In genomic region chr7:139661875-139662274, GRCh38 we compare ENCODE assay signal across 24 cellular contexts.
DNase-seq lines count a peak whose midpoint lies in the region; ATAC-seq, FAIRE-seq and TF ChIP-seq lines count a peak whose summit lies in the region.
"Had no signal": no experiment of that assay in that cellular context is flagged by ENCODE, and none has a peak within 500 bp of the region (broad histone marks: within the 10 kb centered on the region; RNA-seq: fewer than 3 reads in every experiment).

No MANE protein-coding gene starts in this region.

- DNase-seq in HepG2 (ENCODE audit: low spot score) (no peak), right lobe of liver (no peak), progenitor cell of endocrine pancreas (ENCODE audit: low spot score, unreplicated experiment) (no peak), osteoblast (ENCODE audit: insufficient read length, low spot score, missing footprints) (no peak), COR-L47 (lab: John Stamatoyannopoulos, UW) (no peak), GM03348 (ENCODE audit: low spot score) (no peak)
- DNase-seq: 8988T; BE2C; CD4-positive, CD25-positive, alpha-beta regulatory T cell; DMS153; GDM1; GOT3; Kasumi-1; MG63; NCI-H1048; NCI-H1436; NCI-H1930; NCI-H345 had no signal

- ATAC-seq in HepG2 (no peak), right lobe of liver (no peak), GM18907 (IDR thresholded peaks at IDR 0.05; ENCODE audit: unreplicated experiment) (no peak)

- H3K27me3 ChIP-seq in HepG2 (ENCODE audit: control insufficient read depth in 1 of 2, insufficient read depth in 2 of 2, low read length in 2 of 2) (no peaks in the 10 kb centered on the region), right lobe of liver (no peaks in the 10 kb centered on the region), layer of hippocampus (ENCODE audit: control insufficient read depth, insufficient read depth, low read length) (no peaks in the 10 kb centered on the region), osteoblast (ENCODE audit: insufficient read depth, low read length) (no peaks in the 10 kb centered on the region)
- H3K27me3 ChIP-seq: BE2C, MG63 had no signal

- peaks cover 99% of the 10 kb centered on the region for H3K4me1 ChIP-seq in HepG2 (ENCODE audit: insufficient read depth, low read length)
- peaks cover 0 to 80% (median 35%) of the 10 kb centered on the region in 4 donors for H3K4me1 ChIP-seq in right lobe of liver
- H3K4me1 ChIP-seq in osteoblast (ENCODE audit: insufficient read depth, low read length): peaks cover 17% of the 10 kb centered on the region

- H4K20me1 ChIP-seq in HepG2 (ENCODE audit: insufficient read depth, low read length): no peaks in the 10 kb centered on the region
- H4K20me1 ChIP-seq in osteoblast (ENCODE audit: insufficient read depth, low read length): peaks cover 9% of the 10 kb centered on the region

- no peak overlapping the region for H3K4me2 ChIP-seq in HepG2 (ENCODE audit: low read depth, low read length)
- no peak overlapping the region for H3K4me2 ChIP-seq in osteoblast (ENCODE audit: insufficient read depth, low read length)

- H3K27ac ChIP-seq in HepG2 (ENCODE audit: extremely low read length, insufficient read depth, low read length): peak overlapping the region; percentile 84
- peak overlapping the region in 1 of 3 donors; percentile 71 for H3K27ac ChIP-seq in right lobe of liver
- peak overlapping the region; percentile 66 for H3K27ac ChIP-seq in layer of hippocampus (ENCODE audit: low read depth, low read length)
- H3K27ac ChIP-seq in osteoblast (ENCODE audit: low read depth, low read length): no peak overlapping the region
- H3K27ac ChIP-seq: RWPE1 had no signal

- WGBS in HepG2 (ENCODE audit: low lambda C conversion rate): 87% methylated on average over 3 of the region's 3 CpGs
- 77% methylated on average over 3 of the region's 3 CpGs for WGBS in right lobe of liver (ENCODE audit: insufficient coverage, low coverage, low lambda C conversion rate, missing lambda C conversion rate)

- TF ChIP-seq EP300 in HepG2 (IDR thresholded peaks at IDR 0.05; ENCODE audit: low read depth in 2 of 2, low read length in 2 of 2) (no peak), HepG2 (CRISPR knock-in tag; IDR thresholded peaks at IDR 0.05; ENCODE audit: borderline replicate concordance) (no peak)

- in situ Hi-C loops in HepG2 (cut with HindIII; ENCODE audit: extremely low pct_ligation_motif_present, low pct_unique_long_range_greater_than_20kb): no loop called here

- H3K4me3 ChIP-seq in HepG2 (replicated peaks in 1 of 3; ENCODE audit: insufficient read depth in 1 of 3, low read depth in 2 of 3, low read length in 3 of 3): no peak overlapping the region
- no peak overlapping the region for H3K4me3 ChIP-seq in right lobe of liver
- no peak overlapping the region for H3K4me3 ChIP-seq in osteoblast (ENCODE audit: insufficient read depth, low read length)
- H3K4me3 ChIP-seq: MG63 had no signal

- no peaks in the 10 kb centered on the region for H3K9me3 Mint-ChIP-seq in progenitor cell of endocrine pancreas (ENCODE audit: low read depth)
- H3K9me3 Mint-ChIP-seq: IgD-negative memory B cell had no signal

- peak overlapping the region; percentile 57 for H3K27ac Mint-ChIP-seq in progenitor cell of endocrine pancreas
- H3K27ac Mint-ChIP-seq: CD4-positive, CD25-positive, alpha-beta regulatory T cell; IgD-negative memory B cell had no signal

- TF ChIP-seq RAD21 in HepG2 (CRISPR knock-in tag; IDR thresholded peaks at IDR 0.05): no peak

- no peak overlapping the region for H3K9ac ChIP-seq in HepG2 (ENCODE audit: insufficient read depth, low read depth, low read length)

- BruUV-seq in HepG2 (replicated peaks; lab: Mats Ljungman, UMichigan): no TSS peak

- H3K36me3 ChIP-seq in HepG2 (replicated peaks in 1 of 2; ENCODE audit: control insufficient read depth in 1 of 2, insufficient read depth in 2 of 2, low read length in 2 of 2) (peaks cover 1 to 13% of the 10 kb centered on the region in 2 experiments; a peak in 4 of 5 replicates), right lobe of liver (no peaks in the 10 kb centered on the region), osteoblast (ENCODE audit: insufficient read depth, low read length) (peaks cover 3% of the 10 kb centered on the region)
- H3K36me3 ChIP-seq: BE2C, MG63 had no signal

- intact Hi-C loops in HepG2 (cut with micrococcal nuclease; ENCODE audit: unreplicated experiment) (no loop called here), right lobe of liver (cut with DNase I) (no loop called here)

- POLR2A ChIA-PET in HepG2 (lab: Yijun Ruan, JAX): interaction anchor here (0.7 to 3.8 kb wide), 4 partner anchors 8 to 339 kb away, joined by 3 to 15 read pairs (median 4); no protein-coding TSS in a partner anchor

- no peak for FAIRE-seq in HepG2 (lab: Jason Lieb, UNC)
- FAIRE-seq: GM19239, HTR-8/SVneo had no signal

- H3K79me2 ChIP-seq in HepG2 (ENCODE audit: insufficient read depth, low read length) (peaks cover 12% of the 10 kb centered on the region), osteoblast (ENCODE audit: insufficient read depth, low read length) (peaks cover 97% of the 10 kb centered on the region)

- no peak overlapping the region for H3K4me3 Mint-ChIP-seq in progenitor cell of endocrine pancreas (ENCODE audit: low read depth)
- H3K4me3 Mint-ChIP-seq: CD4-positive, CD25-positive, alpha-beta regulatory T cell; IgD-negative memory B cell had no signal

- H3K9me3 ChIP-seq in HepG2 (ENCODE audit: low read length) (no peaks in the 10 kb centered on the region), right lobe of liver (no peaks in the 10 kb centered on the region), osteoblast (ENCODE audit: low read depth, low read length) (no peaks in the 10 kb centered on the region)
- H3K9me3 ChIP-seq: BE2C, MG63 had no signal

- CTCF ChIA-PET in HepG2 (lab: Yijun Ruan, JAX; ENCODE audit: low intra/inter-chr PET ratio, low total read pairs): no interaction called here

- TF ChIP-seq CTCF in HepG2 (CRISPR knock-in tag; IDR thresholded peaks at IDR 0.05): no peak
- TF ChIP-seq CTCF in right lobe of liver (IDR thresholded peaks at IDR 0.05): no peak
- TF ChIP-seq CTCF in progenitor cell of endocrine pancreas (IDR thresholded peaks at IDR 0.05; ENCODE audit: unreplicated experiment): no peak
- no peak for TF ChIP-seq CTCF in osteoblast (IDR thresholded peaks at IDR 0.05; ENCODE audit: extremely low read depth, low read depth, low read length)

- TF ChIP-seq POLR2A in HepG2 (IDR thresholded peaks at IDR 0.05; ENCODE audit: insufficient read depth in 1 of 2, low read depth in 2 of 2, low read length in 2 of 2): no peak
- no peak for TF ChIP-seq POLR2A in right lobe of liver (IDR thresholded peaks at IDR 0.05)

- H2AFZ ChIP-seq in HepG2 (ENCODE audit: low read length): no peak overlapping the region
- no peak overlapping the region for H2AFZ ChIP-seq in osteoblast (ENCODE audit: low read length)

- H3K27me3 Mint-ChIP-seq in progenitor cell of endocrine pancreas: no peaks in the 10 kb centered on the region
- H3K27me3 Mint-ChIP-seq: IgD-negative memory B cell had no signal

- peaks cover 7% of the 10 kb centered on the region for H3K36me3 Mint-ChIP-seq in progenitor cell of endocrine pancreas (ENCODE audit: insufficient read depth)

- peaks cover 72% of the 10 kb centered on the region for H3K4me1 Mint-ChIP-seq in progenitor cell of endocrine pancreas (ENCODE audit: low read depth)

TF ChIP-seq in HepG2, 621 proteins besides CTCF, POLR2A, EP300 and RAD21:
- TF ChIP-seq NPAS2 (CRISPR knock-in tag; IDR thresholded peaks at IDR 0.05; ENCODE audit: borderline replicate concordance) (no peak), HBP1 (CRISPR knock-in tag; IDR thresholded peaks at IDR 0.05; ENCODE audit: low read depth) (no peak), RBM39 (IDR thresholded peaks at IDR 0.05; ENCODE audit: low read depth, low read length, poor library complexity, severe bottlenecking) (no peak), PHF8 (CRISPR knock-in tag; IDR thresholded peaks at IDR 0.05) (no peak), FOXC1 (CRISPR knock-in tag; IDR thresholded peaks at IDR 0.05; ENCODE audit: borderline replicate concordance) (no peak), HNF4G (IDR thresholded peaks at IDR 0.05; ENCODE audit: borderline replicate concordance, low read depth, low read length) (no peak), HNF4G (CRISPR knock-in tag; IDR thresholded peaks at IDR 0.05; ENCODE audit: borderline replicate concordance, low read depth) (no peak), SAFB2 (CRISPR knock-in tag; IDR thresholded peaks at IDR 0.05; ENCODE audit: borderline replicate concordance, low read depth) (no peak)
